5 cellular contexts compared by ENCODE assay signal in genomic region chr4:184277010-184277409, GRCh38. TPM values are rescaled to one million over a fixed set of nuclear protein-coding genes. Genes with fewer than 3 reads are reported as not detected.
"Had no signal": no experiment of that assay in that cellular context is flagged by ENCODE, and none has a peak within 500 bp of the region (broad histone marks: within the 10 kb centered on the region; RNA-seq: fewer than 3 reads in every experiment).

No MANE protein-coding gene starts in this region.

RNA-seq across cellular contexts. Expression of gene ENPP6, which starts 59.3 kb away (rescaled TPM):
- total RNA-seq: ascending aorta, bronchial epithelial cell, cardiac muscle cell, T-cell, T-helper 17 cell had no signal
